In the genomic region with DNA sequence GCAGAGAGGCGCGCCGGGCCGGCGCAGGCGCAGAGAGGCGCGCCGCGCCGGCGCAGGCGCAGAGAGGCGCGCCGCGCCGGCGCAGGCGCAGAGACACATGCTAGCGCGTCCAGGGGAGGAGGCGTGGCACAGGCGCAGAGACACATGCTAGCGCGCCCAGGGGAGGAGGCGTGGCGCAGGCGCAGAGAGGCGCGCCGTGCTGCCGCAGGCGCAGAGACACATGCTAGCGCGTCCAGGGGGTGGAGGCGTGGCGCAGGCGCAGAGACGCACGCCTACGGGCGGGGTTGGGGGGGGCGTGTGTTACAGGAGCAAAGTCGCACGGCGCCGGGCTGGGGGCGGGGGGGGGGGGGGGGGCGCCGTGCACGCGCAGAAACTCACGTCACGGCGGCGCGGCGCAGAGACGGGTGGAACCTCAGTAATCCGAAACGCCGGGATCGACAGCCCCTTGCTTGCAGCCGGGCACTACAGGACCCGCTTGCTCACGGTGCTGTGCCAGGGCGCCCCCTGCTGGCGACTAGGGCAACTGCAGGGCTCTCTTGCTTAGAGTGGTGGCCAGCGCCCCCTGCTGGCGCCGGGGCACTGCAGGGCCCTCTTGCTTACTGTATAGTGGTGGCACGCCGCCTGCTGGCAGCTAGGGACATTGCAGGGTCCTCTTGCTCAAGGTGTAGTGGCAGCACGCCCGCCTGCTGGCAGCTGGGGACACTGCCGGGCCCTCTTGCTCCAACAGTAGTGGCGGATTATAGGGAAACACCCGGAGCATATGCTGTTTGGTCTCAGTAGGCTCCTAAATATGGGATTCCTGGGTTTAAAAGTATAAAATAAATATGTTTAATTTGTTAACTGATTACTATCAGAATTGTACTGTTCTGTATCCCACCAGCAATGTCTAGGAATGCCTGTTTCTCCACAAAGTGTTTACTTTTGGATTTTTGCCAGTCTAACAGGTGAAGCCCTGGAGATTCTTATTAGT, we compare ENCODE assay signal across 8 cellular contexts.
DNase-seq lines count a peak whose midpoint lies in the region; ATAC-seq, FAIRE-seq and TF ChIP-seq lines count a peak whose summit lies in the region.
"Not testable (repeated sequence)": the region's sequence is repeated elsewhere in the genome, so short reads cannot be mapped to it uniquely, and the experiment has no call there.

No MANE protein-coding gene starts in this region.

- intact Hi-C loops in pancreas (cut with DNase I): not testable (repeated sequence)

- H3K36me3 Mint-ChIP-seq in CD4-positive, CD25-positive, alpha-beta regulatory T cell; T-helper 2 cell treated with Interferon-gamma antibody and Interleukin-4, amounts not matched to agents 5 μg/mL and 100 μg/mL, for 36 hours (ENCODE audit: low read depth); immature natural killer cell; stimulated activated memory B cell treated with anti-CD40 and anti-IgM and Interleukin-4, amounts not matched to agents 10 μg/mL and 1 μg/mL and 100 μg/mL, for 72 hours: not testable (repeated sequence)

- not testable (repeated sequence) for H3K27ac ChIP-seq in CD4-positive, CD25-positive, alpha-beta regulatory T cell (ENCODE audit: insufficient read depth, low read length, poor library complexity, severe bottlenecking); effector memory CD4-positive, alpha-beta T cell (ENCODE audit: insufficient read depth, low read length, poor library complexity, severe bottlenecking); pancreas

- not testable (repeated sequence) for H3K27me3 ChIP-seq in CD4-positive, CD25-positive, alpha-beta regulatory T cell (ENCODE audit: control insufficient read depth, insufficient read depth, low read length); effector memory CD4-positive, alpha-beta T cell (replicated peaks; ENCODE audit: control insufficient read depth, insufficient read depth, low read length, poor library complexity, severe bottlenecking); pancreas

- DNase-seq in CD4-positive, CD25-positive, alpha-beta regulatory T cell: peak; percentile 43 to 72 (median 45)
- peak; percentile 8 for DNase-seq in HT-29 (ENCODE audit: low spot score)
- DNase-seq in T-helper 2 cell treated with Interferon-gamma antibody and Interleukin-4, amounts not matched to agents 5 μg/mL and 100 μg/mL, for 36 hours (ENCODE audit: low spot score): peak; percentile 32
- peak; percentile 83 for DNase-seq in activated effector memory CD4-positive, alpha-beta T cell treated with anti-CD3 and anti-CD28 coated beads, Interleukin-2, amount 50 U/mL, for 16 hours
- DNase-seq in effector memory CD4-positive, alpha-beta T cell: peak; percentile 29 to 57 (median 47)
- DNase-seq in immature natural killer cell: peak; percentile 44 to 51 (median 47)
- DNase-seq in pancreas: peak; percentile 61 to 90 (median 76)

- not testable (repeated sequence) for H3K27ac Mint-ChIP-seq in CD4-positive, CD25-positive, alpha-beta regulatory T cell; T-helper 2 cell treated with Interferon-gamma antibody and Interleukin-4, amounts not matched to agents 5 μg/mL and 100 μg/mL, for 36 hours; immature natural killer cell; stimulated activated memory B cell treated with anti-CD40 and anti-IgM and Interleukin-4, amounts not matched to agents 10 μg/mL and 1 μg/mL and 100 μg/mL, for 72 hours

- not testable (repeated sequence) for H3K4me1 ChIP-seq in CD4-positive, CD25-positive, alpha-beta regulatory T cell (ENCODE audit: control insufficient read depth, insufficient read depth, low read length, poor library complexity, severe bottlenecking); effector memory CD4-positive, alpha-beta T cell (ENCODE audit: control insufficient read depth, insufficient read depth, low read length, poor library complexity, severe bottlenecking); pancreas

- H3K36me3 ChIP-seq in CD4-positive, CD25-positive, alpha-beta regulatory T cell (ENCODE audit: control insufficient read depth, insufficient read depth, low read length); effector memory CD4-positive, alpha-beta T cell (ENCODE audit: control insufficient read depth, insufficient read depth, low read length); pancreas: not testable (repeated sequence)

- 78 to 80% methylated on average over 35 to 54 of the region's 79 CpGs for WGBS in pancreas, 2 donors

- H3K4me1 Mint-ChIP-seq in CD4-positive, CD25-positive, alpha-beta regulatory T cell; T-helper 2 cell treated with Interferon-gamma antibody and Interleukin-4, amounts not matched to agents 5 μg/mL and 100 μg/mL, for 36 hours (ENCODE audit: low read depth); immature natural killer cell; stimulated activated memory B cell treated with anti-CD40 and anti-IgM and Interleukin-4, amounts not matched to agents 10 μg/mL and 1 μg/mL and 100 μg/mL, for 72 hours: not testable (repeated sequence)

- H3K4me3 ChIP-seq in CD4-positive, CD25-positive, alpha-beta regulatory T cell (ENCODE audit: low read depth, low read length); effector memory CD4-positive, alpha-beta T cell (ENCODE audit: insufficient read depth, low read depth, low read length, poor library complexity, severe bottlenecking); pancreas: not testable (repeated sequence)

- not testable (repeated sequence) for FAIRE-seq in pancreas (lab: Jason Lieb, UNC)

- ATAC-seq in CD4-positive, CD25-positive, alpha-beta regulatory T cell (ENCODE audit: low read depth in 2 of 2): not testable (repeated sequence)
- peak; percentile 26 to 73 (median 60) for ATAC-seq in pancreas
- peak; percentile 55 for ATAC-seq in stimulated activated memory B cell treated with anti-CD40 and anti-IgM and Interleukin-4, amounts not matched to agents 10 μg/mL and 1 μg/mL and 100 μg/mL, for 72 hours

- not testable (repeated sequence) for H3K9me3 Mint-ChIP-seq in CD4-positive, CD25-positive, alpha-beta regulatory T cell; T-helper 2 cell treated with Interferon-gamma antibody and Interleukin-4, amounts not matched to agents 5 μg/mL and 100 μg/mL, for 36 hours; immature natural killer cell; stimulated activated memory B cell treated with anti-CD40 and anti-IgM and Interleukin-4, amounts not matched to agents 10 μg/mL and 1 μg/mL and 100 μg/mL, for 72 hours

- H3K4me3 Mint-ChIP-seq in CD4-positive, CD25-positive, alpha-beta regulatory T cell; T-helper 2 cell treated with Interferon-gamma antibody and Interleukin-4, amounts not matched to agents 5 μg/mL and 100 μg/mL, for 36 hours; immature natural killer cell; stimulated activated memory B cell treated with anti-CD40 and anti-IgM and Interleukin-4, amounts not matched to agents 10 μg/mL and 1 μg/mL and 100 μg/mL, for 72 hours: not testable (repeated sequence)

- not testable (repeated sequence) for H3K9me3 ChIP-seq in CD4-positive, CD25-positive, alpha-beta regulatory T cell (ENCODE audit: control insufficient read depth in 2 of 2, low read length in 2 of 2); effector memory CD4-positive, alpha-beta T cell (ENCODE audit: control insufficient read depth, low read length); pancreas

- peak in 1 of 4 donors; percentile 14 for TF ChIP-seq CTCF in pancreas (IDR thresholded peaks at IDR 0.05)

- not testable (repeated sequence) for H3K27me3 Mint-ChIP-seq in CD4-positive, CD25-positive, alpha-beta regulatory T cell; T-helper 2 cell treated with Interferon-gamma antibody and Interleukin-4, amounts not matched to agents 5 μg/mL and 100 μg/mL, for 36 hours (ENCODE audit: low read depth); immature natural killer cell (ENCODE audit: low read depth in 3 of 3); stimulated activated memory B cell treated with anti-CD40 and anti-IgM and Interleukin-4, amounts not matched to agents 10 μg/mL and 1 μg/mL and 100 μg/mL, for 72 hours

Comparison
In these comparisons a context has a peak if more than half of its experiments do, and no peak if none do; other contexts are left out.
1. DNase-seq: peak in every context shown above with its lines; median percentile 83 in activated effector memory CD4-positive, alpha-beta T cell treated with anti-CD3 and anti-CD28 coated beads, Interleukin-2, amount 50 U/mL, for 16 hours; 76 in pancreas; 47 in effector memory CD4-positive, alpha-beta T cell; 47 in immature natural killer cell; 45 in CD4-positive, CD25-positive, alpha-beta regulatory T cell; 32 in T-helper 2 cell treated with Interferon-gamma antibody and Interleukin-4, amounts not matched to agents 5 μg/mL and 100 μg/mL, for 36 hours; 8 in HT-29.